In the genomic region with DNA sequence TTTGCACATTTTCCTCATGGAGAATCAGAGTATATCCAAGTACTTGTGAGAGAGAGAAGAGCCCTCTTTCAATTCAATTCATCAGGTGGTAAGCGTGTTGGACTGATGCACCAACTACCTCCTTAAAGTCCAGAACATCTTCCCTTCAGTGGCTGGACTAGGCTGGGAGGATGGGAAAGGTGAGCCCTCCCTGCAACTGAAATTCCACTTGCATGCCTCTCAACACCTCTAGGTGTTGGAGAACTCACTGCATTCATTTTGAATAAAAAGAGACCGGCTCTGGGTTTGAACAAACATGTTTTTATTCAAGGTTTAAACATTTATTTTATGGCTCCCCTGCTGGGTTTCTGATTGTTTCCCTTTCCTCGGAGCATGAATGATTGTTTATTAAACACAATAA, we compare ENCODE assay signal across 17 cellular contexts.
"Had no signal": no experiment of that assay in that cellular context is flagged by ENCODE, and none has a peak within 500 bp of the region (broad histone marks: within the 10 kb centered on the region; RNA-seq: fewer than 3 reads in every experiment).

No MANE protein-coding gene starts in this region.

- H3K4me3 ChIP-seq: coronary artery, dorsolateral prefrontal cortex, esophagus muscularis mucosa, gastroesophageal sphincter, heart left ventricle, hepatocyte, left lung, lower lobe of right lung, mucosa of descending colon had no signal

- H3K36me3 ChIP-seq: esophagus muscularis mucosa, gastroesophageal sphincter, heart left ventricle, left lung, lower lobe of right lung had no signal

- H3K27ac ChIP-seq: coronary artery, dorsolateral prefrontal cortex, esophagus muscularis mucosa, foreskin keratinocyte, gastroesophageal sphincter, heart left ventricle, hepatocyte, left lung, lower lobe of right lung had no signal

- ATAC-seq: foreskin keratinocyte, gastroesophageal sphincter, heart left ventricle, left cardiac atrium, left lung, lower lobe of right lung, mucosa of descending colon had no signal

- H3K4me1 ChIP-seq: esophagus muscularis mucosa, foreskin keratinocyte, gastroesophageal sphincter, left lung, lower lobe of right lung had no signal

- H3K27me3 ChIP-seq: foreskin keratinocyte, hepatocyte, left lung had no signal

- DNase-seq: dermis blood vessel endothelial cell; dorsolateral prefrontal cortex; effector CD4-positive, alpha-beta T cell; effector memory CD4-positive, alpha-beta T cell; foreskin keratinocyte; heart left ventricle; hypothalamus; left cardiac atrium; left lung; lower lobe of right lung; mesenchymal stem cell; mucosa of descending colon; naive B cell had no signal

- H3K9me3 ChIP-seq: esophagus muscularis mucosa, gastroesophageal sphincter, heart left ventricle, left lung, lower lobe of right lung, mucosa of descending colon had no signal
